ENCODE assay signal across 9 cellular contexts in genomic region chr13:50319603-50320296, GRCh38.
DNase-seq lines count a peak whose midpoint lies in the region; ATAC-seq, FAIRE-seq and TF ChIP-seq lines count a peak whose summit lies in the region.
"Had no signal": no experiment of that assay in that cellular context is flagged by ENCODE, and none has a peak within 500 bp of the region (broad histone marks: within the 10 kb centered on the region; RNA-seq: fewer than 3 reads in every experiment).

No MANE protein-coding gene starts in this region.

- no peak for TF ChIP-seq POLR2A in uterus (IDR thresholded peaks at IDR 0.05)

- H3K36me3 ChIP-seq in BLaER1 (no peaks in the 10 kb centered on the region), astrocyte (ENCODE audit: insufficient read depth, low read length) (no peaks in the 10 kb centered on the region), uterus (no peaks in the 10 kb centered on the region)

- FAIRE-seq in astrocyte (lab: Jason Lieb, UNC) = peak; percentile 70
- no peak for FAIRE-seq in GM19239 (lab: Jason Lieb, UNC)

- H3K4me3 Mint-ChIP-seq in astrocyte (ENCODE audit: unreplicated experiment) (no peak overlapping the region), memory B cell (no peak overlapping the region)

- peak overlapping the region; percentile 2 for H2AFZ ChIP-seq in astrocyte (ENCODE audit: low read depth, low read length)

- DNase-seq in LoVo (ENCODE audit: low spot score) (peak; percentile 26), astrocyte (ENCODE audit: low read depth) (peak; percentile 81), memory B cell (ENCODE audit: low spot score in 2 of 2) (no peak), hepatic stellate cell (ENCODE audit: low spot score) (no peak), GM19239 (ENCODE audit: insufficient read length, low spot score) (no peak), uterus (no peak)
- DNase-seq: DMS 273 treated with DMSO at 0.1 percent for 48 hours had no signal

- H3K27me3 ChIP-seq in BLaER1 (no peaks in the 10 kb centered on the region), astrocyte (ENCODE audit: insufficient read depth, low read length) (no peaks in the 10 kb centered on the region), uterus (no peaks in the 10 kb centered on the region)

- H3K9me3 Mint-ChIP-seq in astrocyte (ENCODE audit: unreplicated experiment) (peaks cover 4% of the 10 kb centered on the region), memory B cell (peaks cover 9% of the 10 kb centered on the region)

- H3K27ac ChIP-seq in BLaER1 (no peak overlapping the region), astrocyte (ENCODE audit: low read depth, low read length) (peak overlapping the region; percentile 50), uterus (no peak overlapping the region)

- no peak for ATAC-seq in memory B cell (ENCODE audit: low read depth)
- ATAC-seq in GM21619 (IDR thresholded peaks at IDR 0.05; ENCODE audit: unreplicated experiment) = no peak

- no peak for TF ChIP-seq CTCF in astrocyte (IDR thresholded peaks at IDR 0.05; ENCODE audit: insufficient read depth, low read depth, low read length)
- TF ChIP-seq CTCF in uterus (IDR thresholded peaks at IDR 0.05) = no peak

- H3K27me3 Mint-ChIP-seq in astrocyte (ENCODE audit: low read depth, unreplicated experiment) (no peaks in the 10 kb centered on the region), memory B cell (no peaks in the 10 kb centered on the region)

- intact Hi-C loops in uterus (cut with DNase I; ENCODE audit: low total_unique reads) = no loop called here

- H3K36me3 Mint-ChIP-seq in astrocyte (ENCODE audit: low read depth, unreplicated experiment) (no peaks in the 10 kb centered on the region), memory B cell (peaks cover 2% of the 10 kb centered on the region)

- peaks cover 4% of the 10 kb centered on the region; the same call in 1 of the 2 replicates for H3K9me3 ChIP-seq in BLaER1
- H3K9me3 ChIP-seq in astrocyte (ENCODE audit: insufficient read depth, low read depth, low read length) = no peaks in the 10 kb centered on the region
- no peaks in the 10 kb centered on the region for H3K9me3 ChIP-seq in uterus

- H3K4me3 ChIP-seq in BLaER1 (no peak overlapping the region), astrocyte (ENCODE audit: insufficient read depth, low read depth, low read length) (no peak overlapping the region), uterus (no peak overlapping the region)

- H3K4me1 ChIP-seq in BLaER1 (peaks cover 11% of the 10 kb centered on the region), astrocyte (ENCODE audit: insufficient read depth, low read length) (peaks cover 18% of the 10 kb centered on the region), uterus (no peaks in the 10 kb centered on the region)

- H4K20me1 ChIP-seq in BLaER1 (no peaks in the 10 kb centered on the region), astrocyte (ENCODE audit: insufficient read depth, low read length) (no peaks in the 10 kb centered on the region)

- H3K79me2 ChIP-seq in astrocyte (ENCODE audit: insufficient read depth, low read length) = no peaks in the 10 kb centered on the region

- peak overlapping the region; percentile 13 for H3K4me2 ChIP-seq in BLaER1
- H3K4me2 ChIP-seq in astrocyte (ENCODE audit: low read length) = peak overlapping the region; percentile 14

- peaks cover 25% of the 10 kb centered on the region for H3K4me1 Mint-ChIP-seq in astrocyte (ENCODE audit: low read depth, unreplicated experiment)
- H3K4me1 Mint-ChIP-seq in memory B cell = peaks cover 11% of the 10 kb centered on the region

- H3K27ac Mint-ChIP-seq in astrocyte (ENCODE audit: unreplicated experiment) = peak overlapping the region; percentile 99
- peak overlapping the region; percentile 68 for H3K27ac Mint-ChIP-seq in memory B cell

- H3K9ac ChIP-seq in BLaER1 (no peak overlapping the region), astrocyte (ENCODE audit: low read length) (peak overlapping the region; percentile 4)

Comparison
In these comparisons a context has a peak if more than half of its experiments do, and no peak if none do; other contexts are left out.
1. DNase-seq: peak in LoVo (single experiment) and astrocyte (single experiment); none in memory B cell (0 of 2), hepatic stellate cell (single experiment), GM19239 (single experiment) and uterus (0 of 2).